In genomic region chr4:148263820-148264219, GRCh38 we compare ENCODE assay signal across 29 cellular contexts.
"Had no signal": no experiment of that assay in that cellular context is flagged by ENCODE, and none has a peak within 500 bp of the region (broad histone marks: within the 10 kb centered on the region; RNA-seq: fewer than 3 reads in every experiment).

No MANE protein-coding gene starts in this region.

- H3K27ac ChIP-seq: left ventricle myocardium inferior, prostate gland, skin epidermis, stomach, testis, thyroid gland, transverse colon, upper lobe of left lung had no signal

- H3K27me3 ChIP-seq: pancreas, stomach, testis, thyroid gland, transverse colon, upper lobe of left lung had no signal

- DNase-seq: hypothalamus; immature natural killer cell; islet precursor cell; left ventricle myocardium inferior; midbrain; mucosa of descending colon; naive thymus-derived CD4-positive, alpha-beta T cell; nucleus accumbens; pancreas; posterior cingulate gyrus; retina; right cardiac atrium; stimulated activated CD4-positive, alpha-beta T cell treated with anti-CD3 and anti-CD28 coated beads, Interleukin-12 subunit alpha, Interleukin-12 subunit beta, amount 100 ng/mL, for 4 hours; stimulated activated CD4-positive, alpha-beta T cell treated with anti-CD3 and anti-CD28 coated beads, Interleukin-15, amount 100 ng/mL, for 24 hours; stimulated activated CD4-positive, alpha-beta T cell treated with anti-CD3 and anti-CD28 coated beads, Interleukin-2, amount 100 ng/mL, for 24 hours; stimulated activated CD4-positive, alpha-beta T cell treated with anti-CD3 and anti-CD28 coated beads, Interleukin-4, amount 100 ng/mL, for 1 hour; stimulated activated naive B cell treated with anti-CD40 and anti-IgM and Interleukin-4, amounts not matched to agents 10 μg/mL and 1 μg/mL and 100 μg/mL, for 72 hours; stimulated activated naive CD8-positive, alpha-beta T cell treated with anti-CD3 and anti-CD28 coated beads, Interleukin-15, Interleukin-2, amounts not matched to agents 100 U/mL and 50 U/mL, for 24 hours; stomach; testis; thyroid gland; transverse colon; upper lobe of left lung had no signal

- ATAC-seq: mucosa of descending colon; naive thymus-derived CD4-positive, alpha-beta T cell; natural killer cell treated with Interleukin-12 subunit alpha and Interleukin-12 subunit beta and Interleukin-15 and Interleukin-18, amount 100 ng/mL, for 72 hours; right cardiac atrium; sciatic nerve; stimulated activated naive B cell treated with anti-CD40 and anti-IgM and Interleukin-4, amounts not matched to agents 10 μg/mL and 1 μg/mL and 100 μg/mL, for 72 hours; stimulated activated naive CD8-positive, alpha-beta T cell treated with anti-CD3 and anti-CD28 coated beads, Interleukin-15, Interleukin-2, amounts not matched to agents 100 U/mL and 50 U/mL, for 24 hours had no signal

- H3K9me3 ChIP-seq: left ventricle myocardium inferior, mucosa of descending colon, pancreas, prostate gland, stomach, testis, thyroid gland, transverse colon, upper lobe of left lung had no signal

- H3K4me3 Mint-ChIP-seq: immature natural killer cell; naive thymus-derived CD4-positive, alpha-beta T cell; natural killer cell treated with Interleukin-12 subunit alpha and Interleukin-12 subunit beta and Interleukin-15 and Interleukin-18, amount 100 ng/mL, for 72 hours; neural crest cell; stimulated activated naive B cell treated with anti-CD40 and anti-IgM and Interleukin-4, amounts not matched to agents 10 μg/mL and 1 μg/mL and 100 μg/mL, for 72 hours had no signal

- H3K27ac Mint-ChIP-seq: immature natural killer cell; natural killer cell treated with Interleukin-12 subunit alpha and Interleukin-12 subunit beta and Interleukin-15 and Interleukin-18, amount 100 ng/mL, for 72 hours; stimulated activated naive B cell treated with anti-CD40 and anti-IgM and Interleukin-4, amounts not matched to agents 10 μg/mL and 1 μg/mL and 100 μg/mL, for 72 hours had no signal

- H3K36me3 Mint-ChIP-seq: immature natural killer cell; natural killer cell treated with Interleukin-12 subunit alpha and Interleukin-12 subunit beta and Interleukin-15 and Interleukin-18, amount 100 ng/mL, for 72 hours had no signal

- H3K4me3 ChIP-seq: left ventricle myocardium inferior, lung, mucosa of descending colon, pancreas, prostate gland, skin epidermis, stomach, testis, thyroid gland, transverse colon, upper lobe of left lung had no signal

- H3K4me1 ChIP-seq: prostate gland, testis, transverse colon, upper lobe of left lung had no signal

- H3K4me1 Mint-ChIP-seq: immature natural killer cell; neural crest cell; stimulated activated naive B cell treated with anti-CD40 and anti-IgM and Interleukin-4, amounts not matched to agents 10 μg/mL and 1 μg/mL and 100 μg/mL, for 72 hours had no signal

- H3K9me3 Mint-ChIP-seq: immature natural killer cell; natural killer cell treated with Interleukin-12 subunit alpha and Interleukin-12 subunit beta and Interleukin-15 and Interleukin-18, amount 100 ng/mL, for 72 hours; neural crest cell had no signal

- H3K36me3 ChIP-seq: left ventricle myocardium inferior, pancreas, prostate gland, stomach, thyroid gland, transverse colon, upper lobe of left lung had no signal

- H3K27me3 Mint-ChIP-seq: naive thymus-derived CD4-positive, alpha-beta T cell; stimulated activated naive B cell treated with anti-CD40 and anti-IgM and Interleukin-4, amounts not matched to agents 10 μg/mL and 1 μg/mL and 100 μg/mL, for 72 hours had no signal
